Comparison of ENCODE assay signal across 1 cellular context in genomic region chr13:110615322-110616102, GRCh38.
TF ChIP-seq lines count a peak whose summit lies in the region.

Gene NAXD (plus strand): TSS chr13:110615545. CDS start chr13:110615602, 57 bp downstream.

TF ChIP-seq in HepG2, 621 proteins besides CTCF, POLR2A, EP300 and RAD21 (continued from another document and continues in another):
- no peak for TF ChIP-seq ZNF576 (CRISPR knock-in tag; IDR thresholded peaks at IDR 0.05)
- TF ChIP-seq YEATS2 (CRISPR knock-in tag; IDR thresholded peaks at IDR 0.05; ENCODE audit: borderline replicate concordance): peak; percentile 91
- no peak for TF ChIP-seq SMYD3 (CRISPR knock-in tag; IDR thresholded peaks at IDR 0.05)
- peak; percentile 79 for TF ChIP-seq MAX (IDR thresholded peaks at IDR 0.05)
- TF ChIP-seq GPBP1L1 (CRISPR knock-in tag; IDR thresholded peaks at IDR 0.05): no peak
- no peak for TF ChIP-seq ZNF569 (CRISPR knock-in tag; IDR thresholded peaks at IDR 0.05; ENCODE audit: borderline replicate concordance)
- TF ChIP-seq RBAK (CRISPR knock-in tag; IDR thresholded peaks at IDR 0.05): no peak
- no peak for TF ChIP-seq LCORL (IDR thresholded peaks at IDR 0.05)
- 0 out of 2 replicates have a peak, but pooled peaks have one; percentile 32 for TF ChIP-seq LCORL (CRISPR knock-in tag; IDR thresholded peaks at IDR 0.05)
- TF ChIP-seq FOXK1 (CRISPR knock-in tag; IDR thresholded peaks at IDR 0.05; ENCODE audit: borderline replicate concordance, low read depth): peak; percentile 56; the same call in 1 of the 2 replicates
- TF ChIP-seq HCFC1 (IDR thresholded peaks at IDR 0.05; ENCODE audit: low read depth, low read length): peak; percentile 49
- TF ChIP-seq JUN (CRISPR knock-in tag; IDR thresholded peaks at IDR 0.05): no peak
- no peak; the same call in 1 of the 2 replicates for TF ChIP-seq NR0B2 (CRISPR knock-in tag; IDR thresholded peaks at IDR 0.05)
- TF ChIP-seq CERS6 (CRISPR knock-in tag; IDR thresholded peaks at IDR 0.05): no peak
- TF ChIP-seq ZNF253 (CRISPR knock-in tag; IDR thresholded peaks at IDR 0.05; ENCODE audit: borderline replicate concordance): no peak
- TF ChIP-seq HOXA5 (CRISPR knock-in tag; IDR thresholded peaks at IDR 0.05): peak; percentile 61; the same call in 1 of the 2 replicates
- no peak for TF ChIP-seq ZBTB26 (CRISPR knock-in tag; IDR thresholded peaks at IDR 0.05; ENCODE audit: borderline replicate concordance)
- TF ChIP-seq ZNF142 (CRISPR knock-in tag; IDR thresholded peaks at IDR 0.05): peak; percentile 58; the same call in 1 of the 2 replicates
- peak; percentile 71 for TF ChIP-seq HDAC1 (CRISPR knock-in tag; IDR thresholded peaks at IDR 0.05)
- peak; percentile 50; the same call in 1 of the 2 replicates for TF ChIP-seq ZNF605 (CRISPR knock-in tag; IDR thresholded peaks at IDR 0.05)
- TF ChIP-seq DNMT1 (CRISPR knock-in tag; IDR thresholded peaks at IDR 0.05): no peak
- TF ChIP-seq PRDM4 (CRISPR knock-in tag; IDR thresholded peaks at IDR 0.05; ENCODE audit: borderline replicate concordance): no peak
- no peak for TF ChIP-seq ZEB1 (IDR thresholded peaks at IDR 0.05; ENCODE audit: insufficient replicate concordance, low read depth)
- TF ChIP-seq ZNF83 (CRISPR knock-in tag; IDR thresholded peaks at IDR 0.05; ENCODE audit: borderline replicate concordance): no peak; the same call in 1 of the 2 replicates
- TF ChIP-seq CENPBD1 (CRISPR knock-in tag; IDR thresholded peaks at IDR 0.05; ENCODE audit: borderline replicate concordance, low read depth): no peak; the same call in 1 of the 2 replicates
- TF ChIP-seq NR2F2 (IDR thresholded peaks at IDR 0.05; ENCODE audit: borderline replicate concordance, low read depth): no peak
- TF ChIP-seq HINFP (CRISPR knock-in tag; IDR thresholded peaks at IDR 0.05; ENCODE audit: low read depth): no peak; the same call in 1 of the 2 replicates
- no peak for TF ChIP-seq CHD2 (IDR thresholded peaks at IDR 0.05; ENCODE audit: low read depth, low read length)
- no peak for TF ChIP-seq NFE2L1 (CRISPR knock-in tag; IDR thresholded peaks at IDR 0.05; ENCODE audit: borderline replicate concordance)
- no peak for TF ChIP-seq ZNF781 (CRISPR knock-in tag; IDR thresholded peaks at IDR 0.05; ENCODE audit: borderline replicate concordance, not compliant biosample characterization)
- no peak for TF ChIP-seq ZKSCAN1 (IDR thresholded peaks at IDR 0.05; ENCODE audit: low read length)
- no peak for TF ChIP-seq PAF1 (CRISPR knock-in tag; IDR thresholded peaks at IDR 0.05)
- no peak for TF ChIP-seq ZNF660 (CRISPR knock-in tag; IDR thresholded peaks at IDR 0.05; ENCODE audit: borderline replicate concordance, low read depth)
- no peak for TF ChIP-seq KDM6A (CRISPR knock-in tag; IDR thresholded peaks at IDR 0.05; ENCODE audit: low read depth)
- TF ChIP-seq REPIN1 (CRISPR knock-in tag; IDR thresholded peaks at IDR 0.05; ENCODE audit: borderline replicate concordance, low read depth): peak; percentile 79
- no peak for TF ChIP-seq ZBTB1 (CRISPR knock-in tag; IDR thresholded peaks at IDR 0.05; ENCODE audit: borderline replicate concordance)
- no peak for TF ChIP-seq ZBTB43 (CRISPR knock-in tag; conservative IDR thresholded peaks at IDR 0.05)
- no peak for TF ChIP-seq CC2D1A (CRISPR knock-in tag; IDR thresholded peaks at IDR 0.05)
- TF ChIP-seq PAXIP1 (CRISPR knock-in tag; conservative IDR thresholded peaks at IDR 0.05): no peak
- TF ChIP-seq ZBTB20 (CRISPR knock-in tag; IDR thresholded peaks at IDR 0.05; ENCODE audit: borderline replicate concordance, low read depth): no peak
- no peak; the same call in 1 of the 2 replicates for TF ChIP-seq ZFAT (CRISPR knock-in tag; conservative IDR thresholded peaks at IDR 0.05)
- no peak for TF ChIP-seq HOXA9 (CRISPR knock-in tag; IDR thresholded peaks at IDR 0.05; ENCODE audit: borderline replicate concordance)
